ENCODE assay signal across 26 cellular contexts in genomic region chr4:163767993-163768392, GRCh38.
"Had no signal": no experiment of that assay in that cellular context is flagged by ENCODE, and none has a peak within 500 bp of the region (broad histone marks: within the 10 kb centered on the region; RNA-seq: fewer than 3 reads in every experiment).

No MANE protein-coding gene starts in this region.

- H3K4me3 ChIP-seq: esophagus muscularis mucosa, gastroesophageal sphincter, heart left ventricle, lower lobe of right lung, prostate gland, right atrium auricular region, sigmoid colon, stomach, thyroid gland, vagina had no signal

- H3K4me1 ChIP-seq: esophagus muscularis mucosa, foreskin keratinocyte, gastroesophageal sphincter, heart left ventricle, lower lobe of right lung, prostate gland, right atrium auricular region, sigmoid colon, stomach, thyroid gland, vagina had no signal

- DNase-seq: dermis blood vessel endothelial cell; effector memory CD4-positive, alpha-beta T cell; foreskin keratinocyte; heart left ventricle; hypothalamus; immature natural killer cell; islet precursor cell; kidney glomerular epithelial cell; left ventricle myocardium superior; lower lobe of right lung; naive thymus-derived CD8-positive, alpha-beta T cell; nephron progenitor cell; nucleus accumbens; sigmoid colon; stimulated activated CD4-positive, alpha-beta T cell treated with anti-CD3 and anti-CD28 coated beads, Interleukin-2, amount 100 ng/mL, for 24 hours; stimulated activated CD4-positive, alpha-beta T cell treated with anti-CD3 and anti-CD28 coated beads, Interleukin-4, amount 100 ng/mL, for 24 hours; stimulated activated naive CD4-positive, alpha-beta T cell treated with Interleukin-2 at 50 U/mL for 16 hours; stomach; thyroid gland; trophoblast cell had no signal

- H3K36me3 ChIP-seq: esophagus muscularis mucosa, gastroesophageal sphincter, heart left ventricle, lower lobe of right lung, prostate gland, right atrium auricular region, sigmoid colon, stomach, thyroid gland, vagina had no signal

- H3K27ac ChIP-seq: esophagus muscularis mucosa, foreskin keratinocyte, gastroesophageal sphincter, heart left ventricle, lower lobe of right lung, prostate gland, right atrium auricular region, sigmoid colon, stomach, thyroid gland, vagina had no signal

- H3K27me3 ChIP-seq: esophagus muscularis mucosa, foreskin keratinocyte, gastroesophageal sphincter, heart left ventricle, right atrium auricular region, sigmoid colon, stomach, thyroid gland, vagina had no signal

- ATAC-seq: foreskin keratinocyte; gastroesophageal sphincter; heart left ventricle; left ventricle myocardium superior; lower lobe of right lung; naive thymus-derived CD8-positive, alpha-beta T cell; stimulated activated effector memory CD8-positive, alpha-beta T cell treated with anti-CD3 and anti-CD28 coated beads, Interleukin-12 subunit alpha, Interleukin-12 subunit beta, amount 100 ng/mL, for 72 hours had no signal

- H3K9me3 ChIP-seq: esophagus muscularis mucosa, gastroesophageal sphincter, heart left ventricle, lower lobe of right lung, prostate gland, right atrium auricular region, sigmoid colon, stomach, thyroid gland, vagina had no signal
